ENCODE assay signal across 28 cellular contexts in the genomic region with DNA sequence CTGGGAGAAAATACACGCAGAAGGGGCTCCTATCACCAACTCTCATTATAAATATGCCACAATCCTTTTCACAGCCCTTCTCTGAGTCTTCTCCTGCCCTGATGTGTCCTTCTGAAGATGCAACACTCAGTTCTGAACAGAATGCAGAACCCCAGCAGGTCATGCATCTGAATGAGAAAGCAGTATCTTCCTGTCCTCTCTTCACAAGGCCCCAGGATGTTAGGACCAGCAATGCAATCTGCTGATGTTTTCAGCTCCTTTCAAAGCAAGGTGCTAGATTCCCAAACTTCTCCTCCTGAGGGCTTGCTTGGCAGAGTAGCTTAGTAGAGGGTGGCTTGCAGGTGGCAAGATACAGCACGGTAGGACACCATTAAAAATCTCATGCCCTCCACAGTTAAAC. TPM values are rescaled to one million over a fixed set of nuclear protein-coding genes. Genes with fewer than 3 reads are reported as not detected.
DNase-seq lines count a peak whose midpoint lies in the region; ATAC-seq and TF ChIP-seq lines count a peak whose summit lies in the region.
"Had no signal": no experiment of that assay in that cellular context is flagged by ENCODE, and none has a peak within 500 bp of the region (broad histone marks: within the 10 kb centered on the region; RNA-seq: fewer than 3 reads in every experiment).

No MANE protein-coding gene starts in this region.

- no peaks in the 10 kb centered on the region for H3K36me3 Mint-ChIP-seq in endodermal cell (ENCODE audit: low read depth)

- no peak overlapping the region for H2AK5ac ChIP-seq in IMR-90 (ENCODE audit: low read depth, low read length)

- CTCF ChIA-PET in IMR-90 (lab: Yijun Ruan, JAX), result no interaction called here

- intact Hi-C loops in heart left ventricle (cut with DNase I) (no loop called here), Right ventricle myocardium inferior (cut with DNase I) (no loop called here), IMR-90 (cut with micrococcal nuclease) (no loop called here)

- H3K18ac ChIP-seq in IMR-90 (ENCODE audit: low read depth, low read length), result no peak overlapping the region

- ATAC-seq in heart left ventricle (no peak), Right ventricle myocardium inferior (no peak), IMR-90 (ENCODE audit: low read depth) (no peak), GM18502 (IDR thresholded peaks at IDR 0.05; ENCODE audit: poor library complexity, unreplicated experiment) (no peak)
- ATAC-seq: gastroesophageal sphincter; stimulated activated naive CD8-positive, alpha-beta T cell treated with anti-CD3 and anti-CD28 coated beads, Interleukin-15, Interleukin-2, amounts not matched to agents 100 U/mL and 50 U/mL, for 24 hours had no signal

- peak overlapping the region; percentile 17; the same call in 1 of the 2 replicates for H3K23ac ChIP-seq in IMR-90 (ENCODE audit: low read depth, low read length)

- H3K4me2 ChIP-seq in IMR-90 (ENCODE audit: low read depth, low read length), result no peak overlapping the region

- H4K5ac ChIP-seq in IMR-90 (ENCODE audit: low read depth, low read length), result no peak overlapping the region

- peaks cover 3% of the 10 kb centered on the region for H3K27me3 Mint-ChIP-seq in endodermal cell (ENCODE audit: insufficient read depth)
- H3K27me3 Mint-ChIP-seq: IgD-negative memory B cell had no signal

- POLR2A ChIA-PET in IMR-90 (lab: Charles Lee; ENCODE audit: unreplicated experiment), result no interaction called here

- no peak overlapping the region for H3K4me3 Mint-ChIP-seq in endodermal cell
- H3K4me3 Mint-ChIP-seq: activated B cell treated with CpG ODN at 0.5 μM for 24 hours had no signal

- peaks cover 12% of the 10 kb centered on the region; the same call in 1 of the 2 replicates for H3K9me1 ChIP-seq in IMR-90 (ENCODE audit: insufficient read depth, low read length)

- H3K4me1 ChIP-seq in heart left ventricle (peaks cover 0 to 71% (median 45%) of the 10 kb centered on the region in 12 donors), IMR-90 (ENCODE audit: control insufficient read depth, insufficient read depth, low read length) (no peaks in the 10 kb centered on the region), endodermal cell (ENCODE audit: control insufficient read depth, insufficient read depth, low read length) (peaks cover 5% of the 10 kb centered on the region), subcutaneous abdominal adipose tissue (ENCODE audit: control insufficient read depth in 5 of 5, insufficient read depth in 5 of 5, low read length in 5 of 5) (peaks cover 4 to 70% (median 29%) of the 10 kb centered on the region in 5 donors)
- H3K4me1 ChIP-seq: breast epithelium had no signal

- no peaks in the 10 kb centered on the region for H3K27me3 ChIP-seq in heart left ventricle
- peaks cover 9% of the 10 kb centered on the region; the same call in 1 of the 2 replicates for H3K27me3 ChIP-seq in IMR-90 (ENCODE audit: control insufficient read depth, insufficient read depth, low read length)
- H3K27me3 ChIP-seq in endodermal cell (ENCODE audit: control insufficient read depth, insufficient read depth, low read length, poor library complexity, severe bottlenecking), result no peaks in the 10 kb centered on the region
- peaks cover 0 to 8% (median 0%) of the 10 kb centered on the region in 5 donors for H3K27me3 ChIP-seq in subcutaneous abdominal adipose tissue (ENCODE audit: control insufficient read depth in 5 of 5, insufficient read depth in 4 of 5, low read length in 5 of 5)
- H3K27me3 ChIP-seq: breast epithelium, esophagus squamous epithelium, gastroesophageal sphincter, tibial nerve had no signal

- no peak overlapping the region for H3K9ac ChIP-seq in IMR-90 (ENCODE audit: low read depth, low read length)
- no peak overlapping the region for H3K9ac ChIP-seq in endodermal cell (ENCODE audit: extremely low read depth, low read length, poor library complexity, severe bottlenecking)
- H3K9ac ChIP-seq in subcutaneous abdominal adipose tissue (ENCODE audit: low read length in 5 of 5), result no peak overlapping the region
- H3K9ac ChIP-seq: GM23248 had no signal

- H2BK15ac ChIP-seq in IMR-90 (ENCODE audit: low read depth, low read length), result no peak overlapping the region

- TF ChIP-seq RAD21 in IMR-90 (IDR thresholded peaks at IDR 0.05; ENCODE audit: low read length), result no peak

- H4K8ac ChIP-seq in IMR-90 (ENCODE audit: low read depth in 2 of 2, low read length in 2 of 2), result no peak overlapping the region

- H3K56ac ChIP-seq in IMR-90 (ENCODE audit: extremely low read depth, insufficient read depth, low read length), result no peak overlapping the region

- BruUV-seq in IMR-90 (replicated peaks; lab: Mats Ljungman, UMichigan), result no TSS peak

- H3K4me1 Mint-ChIP-seq in endodermal cell, result peaks cover 38% of the 10 kb centered on the region

- peaks cover 0 to 13% of the 10 kb centered on the region in 2 experiments; a peak in 2 of 4 replicates for H3K79me1 ChIP-seq in IMR-90 (ENCODE audit: low read depth in 1 of 2, low read length in 2 of 2)

- no peak overlapping the region for H2AK9ac ChIP-seq in IMR-90 (replicated peaks; ENCODE audit: low read depth, low read length, poor library complexity)

- TF ChIP-seq POLR2A in heart left ventricle (IDR thresholded peaks at IDR 0.05), result no peak
- TF ChIP-seq POLR2A in IMR-90 (IDR thresholded peaks at IDR 0.05; ENCODE audit: low read depth, low read length), result no peak

- dilution Hi-C loops in IMR-90 (cut with HindIII; ENCODE audit: low sequenced_read_pairs, unreplicated experiment), result no loop called here

- H4K20me1 ChIP-seq in IMR-90 (ENCODE audit: insufficient read depth, low read length), result no peaks in the 10 kb centered on the region

- H2BK5ac ChIP-seq in IMR-90 (ENCODE audit: low read depth, low read length, poor library complexity, severe bottlenecking), result no peak overlapping the region

- H2BK20ac ChIP-seq in IMR-90 (ENCODE audit: low read depth, low read length), result no peak overlapping the region

- H3K14ac ChIP-seq in IMR-90 (replicated peaks; ENCODE audit: low read depth, low read length), result no peak overlapping the region

- H3K9me3 Mint-ChIP-seq in endodermal cell, result no peaks in the 10 kb centered on the region
- H3K9me3 Mint-ChIP-seq: activated B cell treated with CpG ODN at 0.5 μM for 24 hours, IgD-negative memory B cell had no signal

- DNase-seq in heart left ventricle, result no peak
- no peak for DNase-seq in Right ventricle myocardium inferior (ENCODE audit: missing footprints)
- no peak for DNase-seq in IMR-90
- peak; percentile 60 for DNase-seq in endodermal cell
- no peak for DNase-seq in SIG-M5 treated with dmso at 0.1 percent for 504 hours (lab: John Stamatoyannopoulos, UW; ENCODE audit: unreplicated experiment)
- DNase-seq: activated B cell treated with CpG ODN at 0.5 μM for 24 hours; amygdala; DMS153; effector memory CD4-positive, alpha-beta T cell; esophagus squamous epithelium; GDM1; islet precursor cell; NCI-H1105; NCI-H1930; NCI-H2227 treated with DMSO at 0.1 percent for 48 hours; NCI-H69; stimulated activated CD4-positive, alpha-beta T cell treated with anti-CD3 and anti-CD28 coated beads, Interleukin-4, amount 100 ng/mL, for 4 hours; stimulated activated naive CD8-positive, alpha-beta T cell treated with anti-CD3 and anti-CD28 coated beads, Interleukin-15, Interleukin-2, amounts not matched to agents 100 U/mL and 50 U/mL, for 24 hours; T1000 had no signal

- H3K36me3 ChIP-seq in heart left ventricle, result no peaks in the 10 kb centered on the region
- H3K36me3 ChIP-seq in IMR-90 (ENCODE audit: control insufficient read depth, insufficient read depth, low read length), result no peaks in the 10 kb centered on the region
- H3K36me3 ChIP-seq in endodermal cell (ENCODE audit: control insufficient read depth, insufficient read depth, low read length), result no peaks in the 10 kb centered on the region
- H3K36me3 ChIP-seq in subcutaneous abdominal adipose tissue (ENCODE audit: control insufficient read depth in 5 of 5, insufficient read depth in 5 of 5, low read length in 5 of 5), result no peaks in the 10 kb centered on the region
- H3K36me3 ChIP-seq: breast epithelium, gastroesophageal sphincter, tibial nerve had no signal

- H3K9me3 ChIP-seq in heart left ventricle (no peaks in the 10 kb centered on the region), IMR-90 (ENCODE audit: control insufficient read depth, insufficient read depth, low read length) (no peaks in the 10 kb centered on the region), endodermal cell (ENCODE audit: control insufficient read depth, low read length) (no peaks in the 10 kb centered on the region), subcutaneous abdominal adipose tissue (ENCODE audit: control insufficient read depth in 5 of 5, low read length in 5 of 5) (no peaks in the 10 kb centered on the region)
- H3K9me3 ChIP-seq: breast epithelium, esophagus squamous epithelium, gastroesophageal sphincter, tibial nerve had no signal

- no peak for TF ChIP-seq CTCF in heart left ventricle (IDR thresholded peaks at IDR 0.05)
- TF ChIP-seq CTCF in IMR-90 (conservative IDR thresholded peaks at IDR 0.05; ENCODE audit: low read depth, low read length), result no peak
- no peak for TF ChIP-seq CTCF in endodermal cell (conservative IDR thresholded peaks at IDR 0.05)

- no peak overlapping the region for H2AFZ ChIP-seq in IMR-90 (replicated peaks; ENCODE audit: low read length, poor library complexity)
- H2AFZ ChIP-seq: GM23248 had no signal

- no peak overlapping the region for H2BK120ac ChIP-seq in IMR-90 (ENCODE audit: low read depth, low read length)

- H3K4me3 ChIP-seq in heart left ventricle (peak overlapping the region in 1 of 12 donors; percentile 7), IMR-90 (ENCODE audit: insufficient read depth, low read depth, low read length) (no peak overlapping the region), endodermal cell (ENCODE audit: low read length) (no peak overlapping the region), subcutaneous abdominal adipose tissue (ENCODE audit: low read depth in 1 of 5, low read length in 5 of 5) (no peak overlapping the region)
- H3K4me3 ChIP-seq: breast epithelium, esophagus squamous epithelium, gastroesophageal sphincter, GM23248, lung, tibial nerve had no signal

- no peak overlapping the region for H3K27ac Mint-ChIP-seq in endodermal cell
- H3K27ac Mint-ChIP-seq: activated B cell treated with CpG ODN at 0.5 μM for 24 hours, progenitor cell of endocrine pancreas had no signal

- no peak overlapping the region for H4K91ac ChIP-seq in IMR-90 (ENCODE audit: insufficient read depth, low read depth, low read length)

- in situ Hi-C loops in IMR-90 (cut with MboI; ENCODE audit: low sequenced_read_pairs), result no loop called here

- no peak overlapping the region for H3K4ac ChIP-seq in IMR-90 (ENCODE audit: low read depth, low read length)

- WGBS in heart left ventricle, 4 donors, result 68 to 77% (median 71%) methylated on average over 2 of the region's 2 CpGs
- WGBS in IMR-90 (ENCODE audit: extremely low coverage in 2 of 2, insufficient read length in 1 of 2), 2 experiments, result no CpG with 5 or more reads among the region's 2 CpGs
- 90% methylated on average over 2 of the region's 2 CpGs; no CpG with 5 or more reads in 1 of the 2 experiments for WGBS in endodermal cell (ENCODE audit: insufficient coverage in 1 of 2, insufficient read length in 1 of 2), 2 experiments

- H3K27ac ChIP-seq in heart left ventricle, result peak overlapping the region; percentile 5 to 74 (median 44)
- H3K27ac ChIP-seq in IMR-90 (ENCODE audit: insufficient read depth, low read length), result no peak overlapping the region
- no peak overlapping the region for H3K27ac ChIP-seq in endodermal cell (ENCODE audit: low read depth, low read length)
- H3K27ac ChIP-seq in subcutaneous abdominal adipose tissue (ENCODE audit: low read depth, low read length), result peak overlapping the region; percentile 11
- H3K27ac ChIP-seq: GM23248 had no signal

RNA-seq across cellular contexts. Expression of a gene that starts 22.3 kb away (rescaled TPM):
- total RNA-seq in heart left ventricle (100 to 1,000 TPM in 1 of 9 donors, 10 to 100 TPM in 8; 35.0 to 128 (median 45.2) TPM), Right ventricle myocardium inferior (34.9 TPM), IMR-90 (2012; rRNA removed) (7.2 and 9.7 TPM in 2 replicates), endodermal cell (10 to 100 TPM; 15.6 to 22.5 TPM)
- polyA plus RNA-seq in heart left ventricle (10 to 100 TPM; 21.4 to 59.8 TPM), IMR-90 (2012; rRNA removed) (4.8 and 6.4 TPM in 2 replicates)
- 2.7 and 3.8 TPM in 2 replicates for polyA plus RNA-seq in IMR-90 (2012; cell fraction: cytosol; rRNA removed)
- polyA plus RNA-seq in IMR-90 (2012; cell fraction: nucleus; rRNA removed; ENCODE audit: low replicate concordance), result 5.8 and 10.6 TPM in 2 replicates
- 9.8 TPM for polyA plus RNA-seq in endodermal cell (2013, experiment 1 of 2)
- 10.9 TPM for polyA plus RNA-seq in endodermal cell (2013, experiment 2 of 2)

Comparison
In these comparisons a context has a peak if more than half of its experiments do, and no peak if none do; other contexts are left out.
1. H3K27ac ChIP-seq: peak in heart left ventricle (12 of 12) and subcutaneous abdominal adipose tissue (single experiment); none in IMR-90 (single experiment) and endodermal cell (single experiment).